21 cellular contexts compared by ENCODE assay signal in the genomic region with DNA sequence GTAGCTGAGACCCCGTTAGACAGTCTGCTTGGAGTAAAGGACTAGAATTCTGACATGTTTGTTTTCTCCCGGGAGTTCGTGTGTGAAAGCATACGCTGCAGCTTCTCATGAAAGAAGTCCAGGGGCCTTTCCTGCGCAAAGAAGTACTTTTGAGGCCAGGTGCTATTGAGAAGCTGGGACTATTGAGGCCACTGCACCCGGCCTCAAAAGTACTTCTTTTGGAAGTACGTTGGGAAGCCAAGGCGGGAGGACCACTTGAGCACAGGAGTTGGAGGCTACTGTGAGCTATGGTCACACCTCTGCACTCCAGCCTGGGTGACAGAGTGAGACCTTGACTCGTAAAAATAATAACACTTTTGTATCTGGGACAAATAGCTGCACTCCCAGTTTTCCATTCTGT. TPM values are rescaled to one million over a fixed set of nuclear protein-coding genes. Genes with fewer than 3 reads are reported as not detected.
DNase-seq lines count a peak whose midpoint lies in the region; ATAC-seq and TF ChIP-seq lines count a peak whose summit lies in the region.
"Had no signal": no experiment of that assay in that cellular context is flagged by ENCODE, and none has a peak within 500 bp of the region (broad histone marks: within the 10 kb centered on the region; RNA-seq: fewer than 3 reads in every experiment).

No MANE protein-coding gene starts in this region.

- peaks cover 41% of the 10 kb centered on the region for H4K20me1 ChIP-seq in Loucy (ENCODE audit: insufficient read depth, low read length, poor library complexity, severe bottlenecking)

- intact Hi-C loops in CD4-positive, alpha-beta memory T cell (cut with micrococcal nuclease), result no loop called here

- H3K4me3 ChIP-seq in CD4-positive, alpha-beta memory T cell (ENCODE audit: low read length in 2 of 2), result no peak overlapping the region
- H3K4me3 ChIP-seq in Loucy (ENCODE audit: low read length, poor library complexity, severe bottlenecking), result no peak overlapping the region
- no peak overlapping the region for H3K4me3 ChIP-seq in brain microvascular endothelial cell (ENCODE audit: low read depth, low read length)
- H3K4me3 ChIP-seq: esophagus muscularis mucosa, pancreas had no signal

- TF ChIP-seq CTCF in Loucy (conservative IDR thresholded peaks at IDR 0.05; ENCODE audit: low read length), result no peak
- no peak for TF ChIP-seq CTCF in endothelial cell (IDR thresholded peaks at IDR 0.05; ENCODE audit: unreplicated experiment)
- TF ChIP-seq CTCF in osteocyte (IDR thresholded peaks at IDR 0.05), result no peak
- TF ChIP-seq CTCF in brain microvascular endothelial cell (IDR thresholded peaks at IDR 0.05; ENCODE audit: low read depth, low read length, missing control alignments), result no peak

- H3K4me1 ChIP-seq in CD4-positive, alpha-beta memory T cell (ENCODE audit: insufficient read depth, low read length), result peaks cover 71% of the 10 kb centered on the region
- peaks cover 19% of the 10 kb centered on the region for H3K4me1 ChIP-seq in Loucy (ENCODE audit: insufficient read depth, low read length, poor library complexity, severe bottlenecking)

- H3F3A ChIP-seq in Loucy (ENCODE audit: low read depth), result no peaks in the 10 kb centered on the region

- H3K27me3 ChIP-seq in CD4-positive, alpha-beta memory T cell (ENCODE audit: insufficient read depth, low read length), result no peaks in the 10 kb centered on the region
- no peaks in the 10 kb centered on the region for H3K27me3 ChIP-seq in Loucy (ENCODE audit: insufficient read depth, low read length, poor library complexity, severe bottlenecking)
- H3K27me3 ChIP-seq in brain microvascular endothelial cell (replicated peaks), result no peaks in the 10 kb centered on the region
- H3K27me3 ChIP-seq: esophagus muscularis mucosa, foreskin keratinocyte, pancreas had no signal

- CTCF ChIA-PET in CD4-positive, alpha-beta memory T cell (lab: Charles Lee; ENCODE audit: partially characterized antibody), result interaction anchor here (0.8 to 1.0 kb wide), 2 partner anchors 16 to 19 kb away, joined by 3 read pairs; no protein-coding TSS in a partner anchor

- peaks cover 0 to 1% (median 0%) of the 10 kb centered on the region in 8 donors for H3K9me3 Mint-ChIP-seq in CD4-positive, alpha-beta memory T cell
- H3K9me3 Mint-ChIP-seq in endothelial cell (ENCODE audit: unreplicated experiment) (no peaks in the 10 kb centered on the region), osteocyte (ENCODE audit: unreplicated experiment) (no peaks in the 10 kb centered on the region)
- H3K9me3 Mint-ChIP-seq: activated naive CD4-positive, alpha-beta T cell treated with anti-CD3 and anti-CD28 coated beads for 36 hours; T-helper 1 cell treated with Interleukin-12 subunit alpha and Interleukin-12 subunit beta and Interleukin-4 antibody, amounts not matched to agents 30 μg/mL and 1 μg/mL, for 36 hours had no signal

- no peak for ATAC-seq in HG02588 (IDR thresholded peaks at IDR 0.05; ENCODE audit: unreplicated experiment)
- ATAC-seq: foreskin keratinocyte, left colon, pancreas had no signal

- H3K27ac ChIP-seq in CD4-positive, alpha-beta memory T cell (ENCODE audit: low read depth, low read length), result no peak overlapping the region
- H3K27ac ChIP-seq in brain microvascular endothelial cell, result no peak overlapping the region
- H3K27ac ChIP-seq: C4-2B, foreskin keratinocyte, pancreas, RWPE1 had no signal

- no peak overlapping the region for H2AFZ ChIP-seq in Loucy (ENCODE audit: low read length)

- POLR2A ChIA-PET in CD4-positive, alpha-beta memory T cell (lab: Charles Lee; ENCODE audit: partially characterized antibody), result interaction anchor here (1.4 to 4.5 kb wide), 2 partner anchors 11 to 19 kb away, joined by 3 to 27 read pairs; a partner anchor contains a TSS

- H3K36me3 ChIP-seq in CD4-positive, alpha-beta memory T cell (ENCODE audit: insufficient read depth, low read length), result peaks cover 21% of the 10 kb centered on the region
- H3K36me3 ChIP-seq in Loucy (ENCODE audit: insufficient read depth, low read length), result peaks cover 58% of the 10 kb centered on the region; the same call in 1 of the 2 replicates
- H3K36me3 ChIP-seq in brain microvascular endothelial cell (replicated peaks), result peaks cover 10% of the 10 kb centered on the region

- H3K4me1 Mint-ChIP-seq in CD4-positive, alpha-beta memory T cell, result peaks cover 67 to 88% (median 79%) of the 10 kb centered on the region in 4 donors
- no peaks in the 10 kb centered on the region for H3K4me1 Mint-ChIP-seq in endothelial cell (ENCODE audit: unreplicated experiment)
- peaks cover 28% of the 10 kb centered on the region for H3K4me1 Mint-ChIP-seq in osteocyte (ENCODE audit: unreplicated experiment)

- H3K79me2 ChIP-seq in Loucy (ENCODE audit: insufficient read depth, low read length), result peaks cover 83% of the 10 kb centered on the region

- H3K9me3 ChIP-seq in CD4-positive, alpha-beta memory T cell (ENCODE audit: control insufficient read depth in 1 of 2, low read length in 2 of 2), result no peaks in the 10 kb centered on the region
- H3K9me3 ChIP-seq in Loucy (ENCODE audit: insufficient read depth, low read depth, low read length), result no peaks in the 10 kb centered on the region
- H3K9me3 ChIP-seq: esophagus muscularis mucosa, pancreas, SK-N-SH had no signal

- H3K4me3 Mint-ChIP-seq in CD4-positive, alpha-beta memory T cell, result peak overlapping the region in 5 of 8 donors; percentile 13 to 67 (median 49)
- H3K4me3 Mint-ChIP-seq in endothelial cell (ENCODE audit: unreplicated experiment) (no peak overlapping the region), osteocyte (ENCODE audit: unreplicated experiment) (no peak overlapping the region)
- H3K4me3 Mint-ChIP-seq: activated naive CD4-positive, alpha-beta T cell treated with anti-CD3 and anti-CD28 coated beads for 36 hours; T-helper 1 cell treated with Interleukin-12 subunit alpha and Interleukin-12 subunit beta and Interleukin-4 antibody, amounts not matched to agents 30 μg/mL and 1 μg/mL, for 36 hours had no signal

- peak overlapping the region in 5 of 7 donors; percentile 26 to 84 (median 40) for H3K27ac Mint-ChIP-seq in CD4-positive, alpha-beta memory T cell
- H3K27ac Mint-ChIP-seq in endothelial cell (ENCODE audit: unreplicated experiment) (peak overlapping the region; percentile 46), osteocyte (ENCODE audit: unreplicated experiment) (peak overlapping the region; percentile 74)
- H3K27ac Mint-ChIP-seq: T-helper 1 cell treated with Interleukin-12 subunit alpha and Interleukin-12 subunit beta and Interleukin-4 antibody, amounts not matched to agents 30 μg/mL and 1 μg/mL, for 36 hours had no signal

- H3K36me3 Mint-ChIP-seq in CD4-positive, alpha-beta memory T cell, result peaks cover 29 to 57% of the 10 kb centered on the region in 2 donors
- peaks cover 26% of the 10 kb centered on the region for H3K36me3 Mint-ChIP-seq in endothelial cell (ENCODE audit: low read depth, unreplicated experiment)
- H3K36me3 Mint-ChIP-seq in osteocyte (ENCODE audit: unreplicated experiment), result peaks cover 19% of the 10 kb centered on the region

- no peak for DNase-seq in CD4-positive, alpha-beta memory T cell
- DNase-seq in endothelial cell (ENCODE audit: low spot score) (no peak), osteocyte (ENCODE audit: extremely low spot score, unreplicated experiment) (no peak), MV-4-11 (lab: John Stamatoyannopoulos, UW) (no peak), brain microvascular endothelial cell (no peak)
- DNase-seq: activated CD4-positive, alpha-beta T cell treated with anti-CD3 and anti-CD28 coated beads for 48 hours; activated naive CD4-positive, alpha-beta T cell treated with anti-CD3 and anti-CD28 coated beads for 36 hours; foreskin keratinocyte; GOT3; left colon; NCI-H1694; NCI-H510A; pancreas; SK-N-SH; stimulated activated CD4-positive, alpha-beta T cell treated with anti-CD3 and anti-CD28 coated beads, Interleukin-4, amount 100 ng/mL, for 1 hour had no signal

- no peaks in the 10 kb centered on the region for H3K9me2 ChIP-seq in Loucy (replicated peaks; ENCODE audit: low read depth, low read length)
- H3K9me2 ChIP-seq: SK-N-SH had no signal

- H3K9ac ChIP-seq in Loucy (ENCODE audit: low read depth, low read length, poor library complexity, severe bottlenecking), result no peak overlapping the region
- H3K9ac ChIP-seq: SK-N-SH had no signal

- peak overlapping the region; percentile 22 for H3K4me2 ChIP-seq in Loucy (ENCODE audit: low read depth, low read length, poor library complexity, severe bottlenecking)
- H3K4me2 ChIP-seq: SK-N-SH had no signal

- H3K27me3 Mint-ChIP-seq in CD4-positive, alpha-beta memory T cell, result no peaks in the 10 kb centered on the region
- H3K27me3 Mint-ChIP-seq in endothelial cell (ENCODE audit: unreplicated experiment), result peaks cover 2% of the 10 kb centered on the region
- no peaks in the 10 kb centered on the region for H3K27me3 Mint-ChIP-seq in osteocyte (ENCODE audit: unreplicated experiment)

- in situ Hi-C loops in brain microvascular endothelial cell (cut with HindIII; ENCODE audit: low pct_ligation_motif_present, low sequenced_read_pairs), result no loop called here

RNA-seq across cellular contexts. Expression of a gene that starts 12.5 kb away (rescaled TPM):
- total RNA-seq in CD4-positive, alpha-beta memory T cell, result 10 to 100 TPM; 18.5 to 19.3 TPM
- polyA plus RNA-seq in CD4-positive, alpha-beta memory T cell, result 1 to 10 TPM; 5.9 to 6.4 TPM
- total RNA-seq in endothelial cell (ENCODE audit: unreplicated experiment) (31.3 TPM), osteocyte (15.6 and 16.3 TPM in 2 replicates)

Comparison
In these comparisons a context has a peak if more than half of its experiments do, and no peak if none do; other contexts are left out.
1. H3K4me3 Mint-ChIP-seq: peak in CD4-positive, alpha-beta memory T cell (5 of 8); none in endothelial cell (single experiment) and osteocyte (single experiment).
2. Peak in every context shown above with its lines, with median percentiles within 50 percentile points of each other: H3K27ac Mint-ChIP-seq.